11 cellular contexts compared by ENCODE assay signal in the genomic region with DNA sequence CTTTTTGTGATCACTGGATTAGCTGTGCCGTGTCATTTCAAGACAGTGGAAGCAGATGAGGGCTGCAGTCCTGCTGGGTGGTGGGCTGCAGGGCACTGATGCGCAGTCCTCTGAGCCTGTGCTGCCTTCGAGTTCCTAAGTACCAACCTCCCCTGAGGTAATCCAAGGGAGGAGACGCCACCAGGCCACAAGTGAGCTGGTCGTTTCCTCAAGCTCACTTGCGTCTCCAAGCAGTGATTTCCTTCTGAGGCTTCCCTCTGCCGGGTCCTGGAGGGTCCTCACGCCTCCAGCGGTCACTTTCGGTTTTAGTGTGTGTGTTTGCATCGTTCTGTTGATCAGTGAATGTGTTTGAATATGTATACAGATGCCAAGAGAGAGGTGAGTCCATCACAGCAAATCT.
DNase-seq lines count a peak whose midpoint lies in the region; ATAC-seq and TF ChIP-seq lines count a peak whose summit lies in the region.
"Had no signal": no experiment of that assay in that cellular context is flagged by ENCODE, and none has a peak within 500 bp of the region (broad histone marks: within the 10 kb centered on the region; RNA-seq: fewer than 3 reads in every experiment).

No MANE protein-coding gene starts in this region.

- H3K4me3 Mint-ChIP-seq in nephron progenitor cell = no peak overlapping the region
- no peak overlapping the region for H3K4me3 Mint-ChIP-seq in activated CD8-positive, alpha-beta memory T cell treated with anti-CD3 and anti-CD28 coated beads, Interleukin-2, amount 10 ng/mL, durations not matched to agents 7 days and 5 days
- H3K4me3 Mint-ChIP-seq: activated CD4-positive, alpha-beta memory T cell treated with anti-CD3 and anti-CD28 coated beads for 36 hours; stimulated activated naive CD8-positive, alpha-beta T cell treated with anti-CD3 and anti-CD28 coated beads, Interleukin-15, Interleukin-2, amounts not matched to agents 100 ng/mL and 50 ng/mL, for 24 hours had no signal

- CTCF ChIA-PET in activated CD8-positive, alpha-beta memory T cell treated with anti-CD3 and anti-CD28 coated beads, Interleukin-2, amount 10 ng/mL, durations not matched to agents 7 days and 5 days (lab: Charles Lee) = interaction anchor here (0.7 kb wide), 1 partner anchor 11 kb away, joined by 3 read pairs; no protein-coding TSS in a partner anchor

- peaks cover 15% of the 10 kb centered on the region for H3K9me3 Mint-ChIP-seq in nephron progenitor cell
- H3K9me3 Mint-ChIP-seq in activated CD8-positive, alpha-beta memory T cell treated with anti-CD3 and anti-CD28 coated beads, Interleukin-2, amount 10 ng/mL, durations not matched to agents 7 days and 5 days (ENCODE audit: low read depth) = peaks cover 8% of the 10 kb centered on the region

- ATAC-seq in GM18861 (IDR thresholded peaks at IDR 0.05; ENCODE audit: unreplicated experiment) (peak; percentile 28), HG02759 (IDR thresholded peaks at IDR 0.05; ENCODE audit: unreplicated experiment) (peak; percentile 47)
- no peak for ATAC-seq in activated CD8-positive, alpha-beta memory T cell treated with anti-CD3 and anti-CD28 coated beads, Interleukin-2, amount 10 ng/mL, durations not matched to agents 7 days and 5 days

- peaks cover 22% of the 10 kb centered on the region for H3K36me3 Mint-ChIP-seq in nephron progenitor cell (ENCODE audit: low read depth)
- H3K36me3 Mint-ChIP-seq in activated CD8-positive, alpha-beta memory T cell treated with anti-CD3 and anti-CD28 coated beads, Interleukin-2, amount 10 ng/mL, durations not matched to agents 7 days and 5 days = no peaks in the 10 kb centered on the region
- H3K36me3 Mint-ChIP-seq: activated CD4-positive, alpha-beta memory T cell treated with anti-CD3 and anti-CD28 coated beads for 36 hours had no signal

- DNase-seq in astrocyte of the hippocampus (ENCODE audit: low read depth, low spot score) (peak; percentile 59), nephron progenitor cell (peak; percentile 31), foreskin melanocyte (no peak), SHP77 treated with DMSO at 0.1 percent for 48 hours (lab: John Stamatoyannopoulos, UW) (no peak), cerebellar nuclear complex (lab: John Stamatoyannopoulos, UW) (no peak)
- DNase-seq in activated CD8-positive, alpha-beta memory T cell treated with anti-CD3 and anti-CD28 coated beads, Interleukin-2, amount 10 ng/mL, durations not matched to agents 7 days and 5 days = no peak
- DNase-seq: activated CD4-positive, alpha-beta memory T cell treated with anti-CD3 and anti-CD28 coated beads for 36 hours; NCI-H187 had no signal

- H3K27ac Mint-ChIP-seq in nephron progenitor cell = no peak overlapping the region
- H3K27ac Mint-ChIP-seq in activated CD8-positive, alpha-beta memory T cell treated with anti-CD3 and anti-CD28 coated beads, Interleukin-2, amount 10 ng/mL, durations not matched to agents 7 days and 5 days = no peak overlapping the region
- H3K27ac Mint-ChIP-seq: activated CD4-positive, alpha-beta memory T cell treated with anti-CD3 and anti-CD28 coated beads for 36 hours; stimulated activated naive CD8-positive, alpha-beta T cell treated with anti-CD3 and anti-CD28 coated beads, Interleukin-15, Interleukin-2, amounts not matched to agents 100 ng/mL and 50 ng/mL, for 24 hours had no signal

- no peak for TF ChIP-seq CTCF in nephron progenitor cell (IDR thresholded peaks at IDR 0.05)

- no peaks in the 10 kb centered on the region for H3K27me3 Mint-ChIP-seq in nephron progenitor cell (ENCODE audit: low read depth, poor library complexity)
- H3K27me3 Mint-ChIP-seq in activated CD8-positive, alpha-beta memory T cell treated with anti-CD3 and anti-CD28 coated beads, Interleukin-2, amount 10 ng/mL, durations not matched to agents 7 days and 5 days = peaks cover 15% of the 10 kb centered on the region

- peaks cover 78% of the 10 kb centered on the region for H3K4me1 Mint-ChIP-seq in nephron progenitor cell
- H3K4me1 Mint-ChIP-seq in activated CD8-positive, alpha-beta memory T cell treated with anti-CD3 and anti-CD28 coated beads, Interleukin-2, amount 10 ng/mL, durations not matched to agents 7 days and 5 days = no peaks in the 10 kb centered on the region

Comparison
In these comparisons a context has a peak if more than half of its experiments do, and no peak if none do; other contexts are left out.
1. DNase-seq: peak in astrocyte of the hippocampus (single experiment) and nephron progenitor cell (single experiment); none in foreskin melanocyte (single experiment), SHP77 treated with DMSO at 0.1 percent for 48 hours (single experiment), cerebellar nuclear complex (0 of 2) and activated CD8-positive, alpha-beta memory T cell treated with anti-CD3 and anti-CD28 coated beads, Interleukin-2, amount 10 ng/mL, durations not matched to agents 7 days and 5 days (single experiment).